ENCODE assay signal across 1 cellular context in the genomic region with DNA sequence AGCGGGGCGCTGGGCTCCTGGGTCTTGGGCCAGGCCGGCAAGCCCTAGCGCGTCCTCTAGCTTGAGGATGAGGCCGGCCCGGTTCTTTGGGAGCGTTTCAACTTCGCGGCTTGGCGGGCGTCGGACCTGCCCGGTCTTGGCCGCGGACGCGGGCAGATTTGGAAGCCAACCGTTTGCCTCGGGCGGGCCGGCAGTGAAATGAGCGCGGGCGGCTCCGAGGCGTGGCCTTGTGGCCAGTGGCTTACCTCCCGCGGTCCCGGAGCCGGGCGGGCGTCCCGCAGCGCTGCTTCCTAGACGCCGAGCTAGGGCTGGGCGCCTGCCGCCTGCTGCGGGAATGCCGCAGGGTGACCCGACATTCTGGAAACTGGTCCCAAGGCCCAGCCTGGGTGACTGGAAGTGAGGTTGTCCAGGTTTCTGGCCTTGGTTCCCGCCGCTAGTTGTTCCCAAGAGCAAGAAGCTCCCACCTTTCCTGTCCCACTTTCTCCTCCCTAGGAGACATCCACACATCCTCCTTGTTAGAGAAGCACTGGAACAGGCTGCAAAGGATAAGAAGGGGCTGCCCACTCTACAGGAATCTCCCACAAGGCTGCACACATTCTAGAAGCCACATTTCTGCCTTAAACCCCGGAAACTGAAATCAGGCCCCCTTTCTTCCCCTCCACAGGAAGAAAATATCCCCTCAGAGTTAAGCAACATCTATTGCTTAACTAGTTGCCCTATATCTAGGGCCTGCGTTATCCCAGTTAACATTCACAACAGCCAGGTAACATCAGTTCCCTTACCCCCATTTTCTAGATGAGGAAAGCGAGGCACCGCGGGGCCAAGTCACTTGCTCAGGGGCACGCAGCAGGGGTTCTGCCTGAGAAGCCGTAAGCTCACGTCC.
A peak's percentile ranks its signal among the peaks of the same experiment; 100 is the strongest.
TF ChIP-seq lines count a peak whose summit lies in the region.

No MANE protein-coding gene starts in this region.

TF ChIP-seq in endothelial cell of umbilical vein, 7 proteins besides CTCF, POLR2A, EP300 and RAD21:
- TF ChIP-seq, protein P1, sequence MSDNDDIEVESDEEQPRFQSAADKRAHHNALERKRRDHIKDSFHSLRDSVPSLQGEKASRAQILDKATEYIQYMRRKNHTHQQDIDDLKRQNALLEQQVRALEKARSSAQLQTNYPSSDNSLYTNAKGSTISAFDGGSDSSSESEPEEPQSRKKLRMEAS (IDR thresholded peaks at IDR 0.05; ENCODE audit: insufficient read depth, insufficient read length): no peak
- TF ChIP-seq EZH2 (IDR thresholded peaks at IDR 0.05; ENCODE audit: borderline replicate concordance, low read depth, low read length, severe bottlenecking) (peak; percentile 93), FOS (IDR thresholded peaks at IDR 0.05; ENCODE audit: borderline replicate concordance, insufficient read depth, low read length) (no peak)
